In the genomic region with DNA sequence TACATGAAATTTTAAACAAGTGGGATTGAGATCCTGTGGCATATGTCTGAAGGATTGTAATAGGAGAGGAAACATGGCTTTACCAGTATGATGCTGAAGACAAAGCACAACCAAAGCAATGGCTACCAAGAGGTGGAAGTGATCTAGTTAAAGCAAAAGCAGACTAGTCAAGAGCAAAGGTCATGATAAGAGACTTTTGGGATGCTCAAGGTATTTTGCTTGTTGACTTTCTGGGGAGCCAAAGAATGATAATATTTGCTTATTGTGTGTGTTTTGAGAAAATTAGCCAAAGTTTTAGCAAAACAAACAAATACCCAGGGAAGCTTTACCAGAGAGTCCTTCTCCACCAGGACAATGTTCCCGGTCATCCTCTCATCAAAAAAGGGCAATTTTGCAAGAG, we compare ENCODE assay signal across 24 cellular contexts. TPM values are rescaled to one million over a fixed set of nuclear protein-coding genes. Genes with fewer than 3 reads are reported as not detected.
DNase-seq lines count a peak whose midpoint lies in the region; ATAC-seq, FAIRE-seq and TF ChIP-seq lines count a peak whose summit lies in the region.
"Had no signal": no experiment of that assay in that cellular context is flagged by ENCODE, and none has a peak within 500 bp of the region (broad histone marks: within the 10 kb centered on the region; RNA-seq: fewer than 3 reads in every experiment).

No MANE protein-coding gene starts in this region.

- no peak for TF ChIP-seq CTCF in K562 (IDR thresholded peaks at IDR 0.05 in 2 of 3, conservative IDR thresholded peaks at IDR 0.05 in 1 of 3; ENCODE audit: insufficient read depth in 2 of 3, low read depth in 1 of 3, low read length in 3 of 3)
- no peak for TF ChIP-seq CTCF in HepG2 (CRISPR knock-in tag; IDR thresholded peaks at IDR 0.05)
- TF ChIP-seq CTCF in spleen (IDR thresholded peaks at IDR 0.05 in 8 of 11, conservative IDR thresholded peaks at IDR 0.05 in 3 of 11), result no peak

- peak; percentile 73 for FAIRE-seq in GM12892 (lab: Jason Lieb, UNC)
- FAIRE-seq in K562 (lab: Jason Lieb, UNC), result no peak
- peak; percentile 15 for FAIRE-seq in HepG2 (lab: Jason Lieb, UNC)
- FAIRE-seq: A204.1, GM12878, GM19239 had no signal

- BruUV-seq in K562 (replicated peaks; lab: Mats Ljungman, UMichigan) (no TSS peak), HepG2 (replicated peaks; lab: Mats Ljungman, UMichigan) (no TSS peak)

- no peak for ATAC-seq in K562
- peak; percentile 29; the same call in 2 of the 3 replicates for ATAC-seq in HepG2
- no peak for ATAC-seq in GM19035 (IDR thresholded peaks at IDR 0.05; ENCODE audit: unreplicated experiment)
- ATAC-seq in GM18511 (IDR thresholded peaks at IDR 0.05; ENCODE audit: unreplicated experiment), result no peak
- ATAC-seq: CD8-positive, alpha-beta T cell; GM12878 had no signal

- in situ Hi-C loops in K562 (cut with MboI) (no loop called here), HepG2 (cut with HindIII; ENCODE audit: extremely low pct_ligation_motif_present, low pct_unique_long_range_greater_than_20kb) (no loop called here)

- H2AFZ ChIP-seq in K562 (ENCODE audit: low read depth, low read length) (no peak overlapping the region), HepG2 (ENCODE audit: low read length) (no peak overlapping the region)

- H3K4me2 ChIP-seq in K562 (ENCODE audit: insufficient read depth, low read length) (no peak overlapping the region), HepG2 (ENCODE audit: low read depth, low read length) (no peak overlapping the region)
- H3K4me2 ChIP-seq: BLaER1 had no signal

- intact Hi-C loops in K562 (cut with micrococcal nuclease), result no loop called here
- intact Hi-C loops in HepG2 (cut with micrococcal nuclease; ENCODE audit: unreplicated experiment), result loop anchor here (5.0 kb wide), 1 partner anchor 40 kb away; no protein-coding TSS in a partner anchor
- intact Hi-C loops in spleen (cut with DNase I; ENCODE audit: low total_unique reads), result no loop called here

- H3K27ac ChIP-seq in K562 (ENCODE audit: extremely low read depth, low read depth, low read length), result no peak overlapping the region
- no peak overlapping the region for H3K27ac ChIP-seq in HepG2 (ENCODE audit: extremely low read length, insufficient read depth, low read length)
- H3K27ac ChIP-seq in spleen, result no peak overlapping the region
- H3K27ac ChIP-seq: 22Rv1, BLaER1, C4-2B had no signal

- no peaks in the 10 kb centered on the region for H3K9me1 ChIP-seq in K562 (ENCODE audit: control insufficient read depth, insufficient read depth, low read length)

- no peak for TF ChIP-seq RAD21 in K562 (CRISPR knock-in tag; conservative IDR thresholded peaks at IDR 0.05 in 1 of 2, IDR thresholded peaks at IDR 0.05 in 1 of 2)
- TF ChIP-seq RAD21 in HepG2 (CRISPR knock-in tag; IDR thresholded peaks at IDR 0.05), result no peak

- no peak for TF ChIP-seq POLR2A in GM12892 (IDR thresholded peaks at IDR 0.05; ENCODE audit: low read depth, low read length)
- no peak for TF ChIP-seq POLR2A in K562 (conservative IDR thresholded peaks at IDR 0.05)
- no peak for TF ChIP-seq POLR2A in HepG2 (IDR thresholded peaks at IDR 0.05; ENCODE audit: insufficient read depth in 1 of 2, low read depth in 2 of 2, low read length in 2 of 2)
- TF ChIP-seq POLR2A in spleen (IDR thresholded peaks at IDR 0.05), result no peak

- no peaks in the 10 kb centered on the region for H3K36me3 ChIP-seq in K562 (ENCODE audit: control insufficient read depth, insufficient read depth, low read length)
- no peaks in the 10 kb centered on the region for H3K36me3 ChIP-seq in HepG2 (replicated peaks in 1 of 2; ENCODE audit: control insufficient read depth in 1 of 2, insufficient read depth in 2 of 2, low read length in 2 of 2)
- H3K36me3 ChIP-seq in spleen, result no peaks in the 10 kb centered on the region
- H3K36me3 ChIP-seq: BLaER1 had no signal

- no peak overlapping the region for H3K4me3 ChIP-seq in K562
- no peak overlapping the region for H3K4me3 ChIP-seq in HepG2 (replicated peaks in 1 of 3; ENCODE audit: insufficient read depth in 1 of 3, low read depth in 2 of 3, low read length in 3 of 3)
- H3K4me3 ChIP-seq in spleen, result no peak overlapping the region
- H3K4me3 ChIP-seq: BLaER1, GM12878 had no signal

- peak; percentile 2 for DNase-seq in DMS53 (lab: John Stamatoyannopoulos, UW)
- no peak for DNase-seq in DMS53 treated with DMSO at 0.1 percent for 48 hours (lab: John Stamatoyannopoulos, UW; ENCODE audit: unreplicated experiment)
- DNase-seq in GM12892 (ENCODE audit: insufficient read length), result no peak
- no peak for DNase-seq in K562 (ENCODE audit: extremely low read depth in 1 of 4, low spot score in 3 of 4)
- DNase-seq in HepG2 (ENCODE audit: low spot score), result peak; percentile 84
- DNase-seq in spleen, result no peak
- DNase-seq: CD4-positive, CD25-positive, alpha-beta regulatory T cell; CD8-positive, alpha-beta T cell; DMS 273 treated with DMSO at 0.1 percent for 48 hours; DMS79; EL; GDM1; GOT3; H7; HCEC 1CT had no signal

- H3K9ac ChIP-seq in K562 (ENCODE audit: insufficient read depth in 1 of 2, low read depth in 2 of 2, low read length in 2 of 2), result no peak overlapping the region
- H3K9ac ChIP-seq in HepG2 (ENCODE audit: insufficient read depth, low read depth, low read length), result no peak overlapping the region
- H3K9ac ChIP-seq: BLaER1 had no signal

- 0% methylated on average over 1 of the region's 1 CpG for WGBS in K562 (ENCODE audit: insufficient coverage, low coverage, missing lambda C conversion rate)
- WGBS in HepG2 (ENCODE audit: low lambda C conversion rate), result 13% methylated on average over 1 of the region's 1 CpG
- WGBS in spleen, 5 donors, result 86 to 100% (median 94%) methylated on average over 1 of the region's 1 CpG

- CTCF ChIA-PET in K562 (lab: Yijun Ruan, JAX; ENCODE audit: low intra/inter-chr PET ratio) (no interaction called here), HepG2 (lab: Yijun Ruan, JAX; ENCODE audit: low intra/inter-chr PET ratio, low total read pairs) (no interaction called here)

- H3K4me1 ChIP-seq in K562 (replicated peaks in 1 of 2; ENCODE audit: control insufficient read depth in 2 of 2, insufficient read depth in 2 of 2, low read length in 2 of 2), result no peaks in the 10 kb centered on the region
- H3K4me1 ChIP-seq in HepG2 (ENCODE audit: insufficient read depth, low read length), result peaks cover 38% of the 10 kb centered on the region
- no peaks in the 10 kb centered on the region for H3K4me1 ChIP-seq in spleen
- H3K4me1 ChIP-seq: BLaER1 had no signal

- H3K79me2 ChIP-seq in K562 (ENCODE audit: control insufficient read depth, insufficient read depth, low read length), result no peaks in the 10 kb centered on the region
- H3K79me2 ChIP-seq in HepG2 (ENCODE audit: insufficient read depth, low read length), result peaks cover 4% of the 10 kb centered on the region

- POLR2A ChIA-PET in K562 (lab: Yijun Ruan, JAX), result interaction anchor here (0.6 kb wide), 1 partner anchor 60 kb away, joined by 4 read pairs; no protein-coding TSS in a partner anchor
- POLR2A ChIA-PET in HepG2 (lab: Yijun Ruan, JAX), result no interaction called here

- H3K27me3 ChIP-seq in K562 (ENCODE audit: control insufficient read depth in 2 of 2, insufficient read depth in 2 of 2, low read length in 2 of 2), result peaks cover 6 to 15% of the 10 kb centered on the region in 2 experiments; a peak in 3 of 5 replicates
- no peaks in the 10 kb centered on the region for H3K27me3 ChIP-seq in HepG2 (ENCODE audit: control insufficient read depth in 1 of 2, insufficient read depth in 2 of 2, low read length in 2 of 2)
- no peaks in the 10 kb centered on the region for H3K27me3 ChIP-seq in spleen (replicated peaks in 1 of 7)
- H3K27me3 ChIP-seq: BLaER1 had no signal

- TF ChIP-seq EP300 in K562 (IDR thresholded peaks at IDR 0.05; ENCODE audit: low read length), result no peak
- peak in 1 of 2 experiments; percentile 79; a peak in 2 of 4 replicates for TF ChIP-seq EP300 in HepG2 (IDR thresholded peaks at IDR 0.05; ENCODE audit: low read depth in 2 of 2, low read length in 2 of 2)
- TF ChIP-seq EP300 in HepG2 (CRISPR knock-in tag; IDR thresholded peaks at IDR 0.05; ENCODE audit: borderline replicate concordance), result peak; percentile 45; the same call in 1 of the 2 replicates

- H3K9me3 ChIP-seq in K562 (replicated peaks; ENCODE audit: control insufficient read depth, insufficient read depth, low read depth, low read length) (no peaks in the 10 kb centered on the region), HepG2 (ENCODE audit: low read length) (peaks cover 14% of the 10 kb centered on the region), spleen (peaks cover 0 to 15% (median 10%) of the 10 kb centered on the region in 8 donors)

- H4K20me1 ChIP-seq in K562 (replicated peaks; ENCODE audit: control insufficient read depth, insufficient read depth, low read length), result no peaks in the 10 kb centered on the region
- H4K20me1 ChIP-seq in HepG2 (ENCODE audit: insufficient read depth, low read length), result no peaks in the 10 kb centered on the region
- H4K20me1 ChIP-seq: BLaER1 had no signal

RNA-seq across cellular contexts. Expression of a gene that starts 20.3 kb away (rescaled TPM):
- 3.4 TPM for polyA plus RNA-seq in GM12892 (2012; ENCODE audit: missing spikeins)
- total RNA-seq in K562 (2011; cell fraction: chromatin; rRNA removed; ENCODE audit: low replicate concordance), result 0.81 and 1.3 TPM in 2 replicates
- 0.33 and 1.4 TPM in 2 replicates for total RNA-seq in K562 (2011; cell fraction: nucleolus; rRNA removed)
- 0.38 and 2.0 TPM in 2 replicates for total RNA-seq in K562 (2011; cell fraction: nucleoplasm; rRNA removed)
- total RNA-seq in K562 (2014; rRNA removed) (not detected in 2 replicates), K562 (2014; rRNA removed; fragmentation: Illumina TruSeq; extraction: Trizol) (0.07 and 0.26 TPM in 2 replicates), K562 (2015; rRNA removed; fragmentation: Illumina TruSeq; extraction: Trizol) (not detected in 2 replicates), K562 (2021) (0.02 and 0.34 TPM in 2 replicates), HepG2 (2016; rRNA removed; fragmentation: Illumina TruSeq; extraction: Trizol) (11.3 and 20.1 TPM in 2 replicates), spleen (10 to 100 TPM in 2 of 7 donors, 1 to 10 TPM in 5; 4.9 to 19.9 (median 6.9) TPM)
- polyA plus RNA-seq in K562 (2011; rRNA removed) (0.07 and 0.54 TPM in 2 replicates), K562 (2014; fragmentation: Illumina TruSeq; extraction: Trizol) (0.21 and 0.25 TPM in 2 replicates), K562 (2014; fragmentation: Nextera tagmentation; extraction: Ambion mirVana) (not detected), K562 (2014; rRNA removed) (0.24 TPM in 1 of 2 replicates, not detected in the other), HepG2 (2011; rRNA removed) (4.5 and 8.2 TPM in 2 replicates), spleen (1 to 10 TPM in 1 of 3 donors, under 1 TPM in 2; 0.24 to 1.3 (median 0.46) TPM)
- polyA plus RNA-seq in K562 (2011; cell fraction: cytosol; rRNA removed), result 0.40 TPM in 1 of 2 replicates, not detected in the other
- polyA plus RNA-seq in K562 (2011; cell fraction: nucleus; rRNA removed), result 0.21 and 0.40 TPM in 2 replicates
- 0.03 and 0.08 TPM in 2 replicates for polyA plus RNA-seq in K562 (2012)
- 1.3 TPM in 1 of 2 replicates, not detected in the other for polyA minus RNA-seq in K562 (2011; rRNA and poly(A)+ RNA removed)
- not detected in 2 replicates for polyA minus RNA-seq in K562 (2011; cell fraction: cytosol; rRNA and poly(A)+ RNA removed)
- not detected in 2 replicates for polyA minus RNA-seq in K562 (2011; cell fraction: nucleus; rRNA and poly(A)+ RNA removed)
- 23.5 and 27.5 TPM in 2 replicates for total RNA-seq in HepG2 (2016; cell fraction: cytosol; rRNA removed; fragmentation: Illumina TruSeq; extraction: Trizol; ENCODE audit: low read depth)
- 10.2 and 19.1 TPM in 2 replicates for total RNA-seq in HepG2 (2016; cell fraction: insoluble cytoplasmic fraction; rRNA removed; fragmentation: Illumina TruSeq; extraction: Trizol)
- total RNA-seq in HepG2 (2016; cell fraction: membrane; rRNA removed; fragmentation: Illumina TruSeq; extraction: Trizol), result 10.8 and 11.8 TPM in 2 replicates
- 16.5 and 19.2 TPM in 2 replicates for total RNA-seq in HepG2 (2016; cell fraction: nucleus; rRNA removed; fragmentation: Illumina TruSeq; extraction: Trizol)
- 6.4 and 7.7 TPM in 2 replicates for polyA plus RNA-seq in HepG2 (2011; cell fraction: cytosol; rRNA removed)
- polyA plus RNA-seq in HepG2 (2011; cell fraction: nucleus; rRNA removed), result 3.4 and 3.6 TPM in 2 replicates
- polyA plus RNA-seq in HepG2 (2012), result 3.2 and 7.8 TPM in 2 replicates
- 1.3 and 1.8 TPM in 2 replicates for polyA plus RNA-seq in HepG2 (2016; cell fraction: cytosol; fragmentation: Illumina TruSeq; extraction: Trizol; ENCODE audit: low read depth)
- polyA plus RNA-seq in HepG2 (2016; cell fraction: insoluble cytoplasmic fraction; fragmentation: Illumina TruSeq; extraction: Trizol; ENCODE audit: low read depth), result 6.8 and 7.5 TPM in 2 replicates
- 2.7 and 2.9 TPM in 2 replicates for polyA plus RNA-seq in HepG2 (2016; cell fraction: membrane; fragmentation: Illumina TruSeq; extraction: Trizol; ENCODE audit: low read depth)
- polyA plus RNA-seq in HepG2 (2016; cell fraction: nucleus; fragmentation: Illumina TruSeq; extraction: Trizol; ENCODE audit: insufficient read depth, low read depth), result 14.6 and 16.1 TPM in 2 replicates
- polyA minus RNA-seq in HepG2 (2011; rRNA and poly(A)+ RNA removed; ENCODE audit: low replicate concordance), result 43.8 TPM in 1 of 2 replicates, not detected in the other
- polyA minus RNA-seq in HepG2 (2011; cell fraction: cytosol; rRNA and poly(A)+ RNA removed), result 13.5 and 16.3 TPM in 2 replicates
- polyA minus RNA-seq in HepG2 (2011; cell fraction: nucleus; rRNA and poly(A)+ RNA removed), result 10.4 and 11.1 TPM in 2 replicates
- polyA plus RNA-seq: AG04450 had no signal

Comparison
In these comparisons a context has a peak if more than half of its experiments do, and no peak if none do; other contexts are left out.
1. DNase-seq: peak in DMS53 (single experiment) and HepG2 (single experiment); none in DMS53 treated with DMSO at 0.1 percent for 48 hours (single experiment), GM12892 (single experiment), K562 (0 of 4) and spleen (single experiment).